In genomic region chr6:53811082-53811481, GRCh38 we compare ENCODE assay signal across 8 cellular contexts. TPM values are rescaled to one million over a fixed set of nuclear protein-coding genes. Genes with fewer than 3 reads are reported as not detected.
DNase-seq lines count a peak whose midpoint lies in the region; ATAC-seq, FAIRE-seq and TF ChIP-seq lines count a peak whose summit lies in the region.

No MANE protein-coding gene starts in this region.

- DNase-seq in A549 (ENCODE audit: low read depth in 1 of 2, low spot score in 1 of 2) (no peak), GM19239 (ENCODE audit: insufficient read length, low spot score) (peak; percentile 19), RWPE1 (ENCODE audit: low spot score) (no peak), mesothelial cell of epicardium (ENCODE audit: low spot score in 2 of 2, unreplicated experiment in 2 of 2) (no peak), dorsolateral prefrontal cortex (no peak), C1 segment of cervical spinal cord (lab: John Stamatoyannopoulos, UW) (no peak), D341Med (ENCODE audit: low spot score) (no peak)

- no peaks in the 10 kb centered on the region for H3K9me3 Mint-ChIP-seq in mesothelial cell of epicardium

- WGBS in A549 (ENCODE audit: missing lambda C conversion rate) = 54% methylated on average over 4 of the region's 4 CpGs

- no peak for TF ChIP-seq CTCF in A549 (IDR thresholded peaks at IDR 0.05)
- TF ChIP-seq CTCF in RWPE1 (conservative IDR thresholded peaks at IDR 0.05; ENCODE audit: low read depth) = no peak
- TF ChIP-seq CTCF in mesothelial cell of epicardium (IDR thresholded peaks at IDR 0.05; ENCODE audit: unreplicated experiment) = no peak
- TF ChIP-seq CTCF in dorsolateral prefrontal cortex (IDR thresholded peaks at IDR 0.05 in 54 of 56, conservative IDR thresholded peaks at IDR 0.05 in 2 of 56; ENCODE audit: low read depth in 1 of 56, partially characterized antibody in 56 of 56) = no peak

- no peak for TF ChIP-seq EP300 in A549 (IDR thresholded peaks at IDR 0.05)

- H3K27me3 Mint-ChIP-seq in mesothelial cell of epicardium (ENCODE audit: low read depth) = no peaks in the 10 kb centered on the region

- TF ChIP-seq RAD21 in A549 (conservative IDR thresholded peaks at IDR 0.05 in 1 of 2, IDR thresholded peaks at IDR 0.05 in 1 of 2) = no peak

- POLR2A ChIA-PET in A549 (lab: Yijun Ruan, JAX) = no interaction called here
- POLR2A ChIA-PET in RWPE1 (lab: Yijun Ruan, JAX; ENCODE audit: low non-redundant PET) = interaction anchor here (1.0 kb wide), 1 partner anchor 17 kb away, joined by 4 read pairs; the partner anchor contains the start of gene LRRC1

- no peaks in the 10 kb centered on the region for H3K36me3 Mint-ChIP-seq in mesothelial cell of epicardium

- TF ChIP-seq POLR2A in A549 (IDR thresholded peaks at IDR 0.05; ENCODE audit: low read length) = no peak

- CTCF ChIA-PET in A549 (lab: Yijun Ruan, JAX) (no interaction called here), RWPE1 (lab: Yijun Ruan, JAX) (interaction anchor here (0.5 to 0.8 kb wide), 2 partner anchors 141 to 290 kb away, joined by 4 read pairs; no protein-coding TSS in a partner anchor)

- H3K4me3 Mint-ChIP-seq in mesothelial cell of epicardium = no peak overlapping the region

- FAIRE-seq in A549 (lab: Jason Lieb, UNC) (no peak), GM19239 (lab: Jason Lieb, UNC) (peak; percentile 65)

- peaks cover 7% of the 10 kb centered on the region; the same call in 1 of the 3 replicates for H3K4me1 ChIP-seq in A549

- no peak overlapping the region for H3K4me3 ChIP-seq in A549
- no peak overlapping the region for H3K4me3 ChIP-seq in dorsolateral prefrontal cortex

- ATAC-seq in A549 (no peak), HG03159 (IDR thresholded peaks at IDR 0.05; ENCODE audit: unreplicated experiment) (peak; percentile 79)

- peak overlapping the region; percentile 35 for H3K27ac Mint-ChIP-seq in mesothelial cell of epicardium

- H3K4me1 Mint-ChIP-seq in mesothelial cell of epicardium = peaks cover 27% of the 10 kb centered on the region

- no peak overlapping the region for H3K4me2 ChIP-seq in A549

- intact Hi-C loops in dorsolateral prefrontal cortex (cut with DNase I) = no loop called here

- no peaks in the 10 kb centered on the region for H3K9me3 ChIP-seq in A549

- H3K27me3 ChIP-seq in dorsolateral prefrontal cortex = no peaks in the 10 kb centered on the region

- H3K27ac ChIP-seq in A549 = no peak overlapping the region
- 0 out of 2 replicates have a peak overlapping the region, but pooled peaks have one; percentile 27 for H3K27ac ChIP-seq in RWPE1
- H3K27ac ChIP-seq in dorsolateral prefrontal cortex = peak overlapping the region in 1 of 59 donors; percentile 48

TF ChIP-seq in A549, 52 proteins besides CTCF, POLR2A, EP300 and RAD21:
- TF ChIP-seq RFX5 (IDR thresholded peaks at IDR 0.05) (no peak), PBX3 (IDR thresholded peaks at IDR 0.05) (no peak), MAFK (IDR thresholded peaks at IDR 0.05; ENCODE audit: partially characterized antibody) (peak; percentile 64), CEBPB (IDR thresholded peaks at IDR 0.05) (no peak), MYC (IDR thresholded peaks at IDR 0.05; ENCODE audit: borderline replicate concordance, low read length) (no peak)

RNA-seq across cellular contexts. Expression of gene LRRC1, which starts 16.3 kb away (rescaled TPM):
- 7.3 and 8.0 TPM in 2 replicates for polyA plus RNA-seq in A549 (2011; rRNA removed)
- 3.5 and 4.3 TPM in 2 replicates for polyA plus RNA-seq in A549 (2012; cell fraction: cytosol; rRNA removed)
- 4.0 and 5.1 TPM in 2 replicates for polyA plus RNA-seq in A549 (2012; cell fraction: nucleus; rRNA removed)
- 4.8 to 5.3 TPM (median 5.2 TPM) in 3 replicates for polyA plus RNA-seq in A549 (2017; fragmentation: RNase III; extraction: RNeasy Plus Mini Kit Qiagen cat#74134 plus additional on column Dnase treatment)
- 4.9 and 5.0 TPM in 2 replicates for polyA minus RNA-seq in A549 (2011; rRNA and poly(A)+ RNA removed)
- 26.1 to 30.4 TPM (median 27.0 TPM) in 3 replicates for total RNA-seq in mesothelial cell of epicardium
- 10 to 100 TPM in 112 of 120 experiments, 1 to 10 TPM in 8; 5.4 to 73.2 (median 19.4) TPM for total RNA-seq in dorsolateral prefrontal cortex
